In the genomic region with DNA sequence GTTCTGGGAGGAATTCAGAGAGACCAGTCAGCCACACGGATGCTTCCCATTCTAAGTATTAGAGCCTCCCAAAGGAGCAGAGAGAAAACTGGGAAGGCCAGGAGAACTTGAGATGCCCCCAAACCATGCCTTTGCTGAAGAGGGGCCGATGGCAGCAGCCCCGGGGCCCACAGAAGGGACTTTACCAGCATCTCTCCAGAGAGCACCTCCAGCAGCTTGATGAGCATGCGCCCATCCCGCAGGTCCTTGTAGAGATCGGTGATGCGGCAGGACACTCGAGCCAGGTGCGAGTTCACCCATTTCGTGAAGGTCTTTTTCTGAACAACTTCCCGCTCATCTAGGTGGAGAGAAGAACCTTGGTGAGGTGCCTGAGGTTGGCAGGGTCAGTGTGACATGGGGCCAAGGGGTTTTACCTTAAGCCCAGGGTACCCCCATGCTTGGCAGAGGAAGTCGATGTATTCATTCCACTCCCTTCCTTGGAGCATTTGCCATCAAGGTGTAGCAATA, we compare ENCODE assay signal across 1 cellular context.
TF ChIP-seq lines count a peak whose summit lies in the region.

No MANE protein-coding gene starts in this region.

TF ChIP-seq in IMR-90, 13 proteins besides CTCF, POLR2A, EP300 and RAD21 (continued from another document):
- TF ChIP-seq RFX5 (IDR thresholded peaks at IDR 0.05; ENCODE audit: low read depth, low read length) (no peak), MAFK (IDR thresholded peaks at IDR 0.05; ENCODE audit: low read depth, low read length) (no peak), SMC3 (IDR thresholded peaks at IDR 0.05; ENCODE audit: low read depth, low read length) (no peak), RCOR1 (IDR thresholded peaks at IDR 0.05; ENCODE audit: insufficient replicate concordance, low read length) (no peak), MXI1 (IDR thresholded peaks at IDR 0.05; ENCODE audit: borderline replicate concordance, low read depth, low read length) (no peak), NFE2L2 (IDR thresholded peaks at IDR 0.05; ENCODE audit: low read depth, low read length) (no peak), FOS (IDR thresholded peaks at IDR 0.05; ENCODE audit: low read depth, low read length) (no peak), CEBPB (IDR thresholded peaks at IDR 0.05; ENCODE audit: low read depth, low read length) (no peak), BHLHE40 (IDR thresholded peaks at IDR 0.05; ENCODE audit: low read depth, low read length) (no peak), CHD1 (IDR thresholded peaks at IDR 0.05; ENCODE audit: low read depth, low read length) (no peak)
- TF ChIP-seq, protein P1, sequence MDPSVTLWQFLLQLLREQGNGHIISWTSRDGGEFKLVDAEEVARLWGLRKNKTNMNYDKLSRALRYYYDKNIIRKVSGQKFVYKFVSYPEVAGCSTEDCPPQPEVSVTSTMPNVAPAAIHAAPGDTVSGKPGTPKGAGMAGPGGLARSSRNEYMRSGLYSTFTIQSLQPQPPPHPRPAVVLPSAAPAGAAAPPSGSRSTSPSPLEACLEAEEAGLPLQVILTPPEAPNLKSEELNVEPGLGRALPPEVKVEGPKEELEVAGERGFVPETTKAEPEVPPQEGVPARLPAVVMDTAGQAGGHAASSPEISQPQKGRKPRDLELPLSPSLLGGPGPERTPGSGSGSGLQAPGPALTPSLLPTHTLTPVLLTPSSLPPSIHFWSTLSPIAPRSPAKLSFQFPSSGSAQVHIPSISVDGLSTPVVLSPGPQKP (IDR thresholded peaks at IDR 0.05; ENCODE audit: borderline replicate concordance, low read depth, low read length) = no peak
- TF ChIP-seq, protein P2, sequence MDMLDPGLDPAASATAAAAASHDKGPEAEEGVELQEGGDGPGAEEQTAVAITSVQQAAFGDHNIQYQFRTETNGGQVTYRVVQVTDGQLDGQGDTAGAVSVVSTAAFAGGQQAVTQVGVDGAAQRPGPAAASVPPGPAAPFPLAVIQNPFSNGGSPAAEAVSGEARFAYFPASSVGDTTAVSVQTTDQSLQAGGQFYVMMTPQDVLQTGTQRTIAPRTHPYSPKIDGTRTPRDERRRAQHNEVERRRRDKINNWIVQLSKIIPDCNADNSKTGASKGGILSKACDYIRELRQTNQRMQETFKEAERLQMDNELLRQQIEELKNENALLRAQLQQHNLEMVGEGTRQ (IDR thresholded peaks at IDR 0.05; ENCODE audit: low read depth, low read length) = no peak
TF ChIP-seq in IMR-90: peak in this region for 0.
